Comparison of ENCODE assay signal across 8 cellular contexts in the genomic region with DNA sequence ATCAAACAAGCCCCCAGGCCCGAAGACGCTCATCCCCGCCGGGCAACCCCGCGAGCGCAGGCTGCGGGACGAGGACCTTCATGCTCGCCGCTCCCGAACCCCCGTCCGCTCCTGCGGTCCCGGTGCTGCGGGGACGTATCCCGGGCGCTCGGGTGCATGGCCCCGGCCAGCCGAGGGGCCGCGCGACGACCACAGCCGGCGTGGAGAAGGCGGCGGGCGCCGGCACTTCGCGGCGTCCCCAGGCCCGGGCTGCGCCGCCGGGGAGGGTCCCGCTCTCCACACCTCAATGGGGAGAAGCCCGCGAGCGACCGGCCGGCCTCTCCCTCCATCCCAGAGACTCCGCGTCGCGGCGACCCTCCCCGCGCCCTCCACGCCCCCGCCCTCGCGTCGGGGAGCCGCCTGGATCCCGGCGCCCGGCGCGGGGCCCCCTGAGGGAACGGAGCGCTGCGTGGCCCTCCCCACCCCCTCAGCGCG. TPM values are rescaled to one million over a fixed set of nuclear protein-coding genes. Genes with fewer than 3 reads are reported as not detected.
DNase-seq lines count a peak whose midpoint lies in the region; ATAC-seq, FAIRE-seq and TF ChIP-seq lines count a peak whose summit lies in the region.

No MANE protein-coding gene starts in this region.

- H3K4me3 ChIP-seq in GM12864 (ENCODE audit: low read depth, low read length) = peak overlapping the region; percentile 54
- H3K4me3 ChIP-seq in H7 (ENCODE audit: insufficient read depth, low read depth, low read length) = peak overlapping the region; percentile 79
- H3K4me3 ChIP-seq in right cardiac atrium (ENCODE audit: low read length) = peak overlapping the region; percentile 88
- H3K4me3 ChIP-seq in spleen = peak overlapping the region; percentile 45 to 77 (median 70)

- DNase-seq in GM12864 (ENCODE audit: low read depth) (no peak), H7 (no peak), activated B cell treated with CpG ODN at 0.5 μM for 24 hours (no peak), right cardiac atrium (peak in 1 of 3 donors; percentile 69), spleen (peak; percentile 80), left lobe of liver (ENCODE audit: low spot score) (no peak), HTR-8/SVneo (ENCODE audit: insufficient read length, low spot score) (no peak), NCI-H69 (lab: John Stamatoyannopoulos, UW) (no peak)

- no peaks in the 10 kb centered on the region for H3K9me3 Mint-ChIP-seq in activated B cell treated with CpG ODN at 0.5 μM for 24 hours

- intact Hi-C loops in activated B cell treated with CpG ODN at 0.5 μM for 24 hours (cut with micrococcal nuclease) = loop anchor here (1.0 to 5.0 kb wide), 4 partner anchors 243 to 792 kb away; partner anchors contain the start of genes PER3, RERE and SLC45A1
- intact Hi-C loops in right cardiac atrium (cut with DNase I) = loop anchor here in 2 of 4 donors (5.0 kb wide), 3 partner anchors 212 to 292 kb away; partner anchors contain the start of gene SLC45A1 (in 1 of the 2)
- intact Hi-C loops in spleen (cut with DNase I; ENCODE audit: low total_unique reads) = no loop called here

- POLR2A ChIA-PET in activated B cell treated with CpG ODN at 0.5 μM for 24 hours (lab: Charles Lee) = no interaction called here

- peak overlapping the region; percentile 86 for H3K4me3 Mint-ChIP-seq in activated B cell treated with CpG ODN at 0.5 μM for 24 hours

- H3K27ac Mint-ChIP-seq in activated B cell treated with CpG ODN at 0.5 μM for 24 hours = no peak overlapping the region

- no peak for TF ChIP-seq POLR2A in spleen (IDR thresholded peaks at IDR 0.05)

- peaks cover 18% of the 10 kb centered on the region for H3K27me3 Mint-ChIP-seq in activated B cell treated with CpG ODN at 0.5 μM for 24 hours

- no peaks in the 10 kb centered on the region for H3K36me3 Mint-ChIP-seq in activated B cell treated with CpG ODN at 0.5 μM for 24 hours (ENCODE audit: low read depth)

- CTCF ChIA-PET in activated B cell treated with CpG ODN at 0.5 μM for 24 hours (lab: Charles Lee) = interaction anchor here (0.9 kb wide), 1 partner anchor 11 kb away, joined by 3 read pairs; no protein-coding TSS in a partner anchor

- H3K36me3 ChIP-seq in H7 (replicated peaks; ENCODE audit: control insufficient read depth, insufficient read depth, low read length) (no peaks in the 10 kb centered on the region), spleen (no peaks in the 10 kb centered on the region)

- peaks cover 12% of the 10 kb centered on the region for H3K4me1 Mint-ChIP-seq in activated B cell treated with CpG ODN at 0.5 μM for 24 hours

- H3K9me3 ChIP-seq in right cardiac atrium (ENCODE audit: control insufficient read depth, low read length) (no peaks in the 10 kb centered on the region), spleen (no peaks in the 10 kb centered on the region)

- ATAC-seq in activated B cell treated with CpG ODN at 0.5 μM for 24 hours (ENCODE audit: low read depth) (peak; percentile 35), right cardiac atrium (peak; percentile 1 to 2), left lobe of liver (no peak)

- H3K4me1 ChIP-seq in right cardiac atrium (ENCODE audit: control insufficient read depth, insufficient read depth, low read length) (peaks cover 2% of the 10 kb centered on the region), spleen (peaks cover 0 to 32% (median 20%) of the 10 kb centered on the region in 6 donors)

- WGBS in right cardiac atrium = under 1% methylated on average over 69 of the region's 69 CpGs
- WGBS in spleen, 5 donors = 1 to 5% (median 2%) methylated on average over 8 to 69 of the region's 69 CpGs

- TF ChIP-seq CTCF in GM12864 (IDR thresholded peaks at IDR 0.05; ENCODE audit: low read depth, low read length, missing control alignments) (no peak), activated B cell treated with CpG ODN at 0.5 μM for 24 hours (IDR thresholded peaks at IDR 0.05) (no peak), spleen (IDR thresholded peaks at IDR 0.05 in 8 of 11, conservative IDR thresholded peaks at IDR 0.05 in 3 of 11) (no peak)

- H3K27ac ChIP-seq in right cardiac atrium (ENCODE audit: low read length) (peak overlapping the region; percentile 73), spleen (peak overlapping the region; percentile 29 to 85 (median 77))

- no peak for FAIRE-seq in HTR-8/SVneo (lab: Jason Lieb, UNC)

- H3K27me3 ChIP-seq in H7 (ENCODE audit: control insufficient read depth, insufficient read depth, low read length) (peaks cover 5% of the 10 kb centered on the region), right cardiac atrium (ENCODE audit: control insufficient read depth, insufficient read depth) (no peaks in the 10 kb centered on the region), spleen (replicated peaks in 1 of 7) (peaks cover 0 to 39% (median 9%) of the 10 kb centered on the region in 7 donors)

RNA-seq across cellular contexts. Expression of gene ERRFI1, which starts 0.4 kb away (rescaled TPM):
- total RNA-seq in H7 (2014; rRNA removed; shearing (Covaris generic)) = 37.3 and 42.6 TPM in 2 replicates
- total RNA-seq in activated B cell treated with CpG ODN at 0.5 μM for 24 hours = 1.3 and 1.4 TPM in 2 replicates
- total RNA-seq in right cardiac atrium = 10 to 100 TPM in 3 of 4 donors, 1 to 10 TPM in 1; 9.8 to 16.9 (median 15.0) TPM
- polyA plus RNA-seq in right cardiac atrium = 12.8 TPM
- total RNA-seq in spleen = 10 to 100 TPM in 2 of 7 donors, 1 to 10 TPM in 5; 7.6 to 12.5 (median 8.5) TPM
- 1 to 10 TPM; 2.0 to 5.7 (median 5.0) TPM for polyA plus RNA-seq in spleen
- total RNA-seq in left lobe of liver = 316 TPM
